ENCODE assay signal across 31 cellular contexts in the genomic region with DNA sequence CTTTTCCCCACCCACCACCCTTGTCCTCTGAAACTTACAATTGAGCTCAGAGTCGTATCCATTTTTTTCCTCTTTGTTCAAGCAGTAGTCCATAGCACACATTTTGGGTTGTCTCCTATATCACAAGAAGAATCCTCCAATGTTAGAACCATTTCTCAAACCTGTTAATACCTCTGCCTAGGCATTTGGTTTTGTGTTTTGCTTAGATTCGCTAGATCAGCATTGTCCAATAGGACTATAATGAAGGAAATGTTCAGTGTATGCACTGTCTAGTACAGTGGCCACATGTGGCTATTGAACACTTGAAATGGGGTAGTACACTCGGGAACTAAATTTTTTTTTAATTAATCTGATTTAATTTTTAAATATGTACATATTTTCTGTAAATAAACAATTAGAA.
"Had no signal": no experiment of that assay in that cellular context is flagged by ENCODE, and none has a peak within 500 bp of the region (broad histone marks: within the 10 kb centered on the region; RNA-seq: fewer than 3 reads in every experiment).

No MANE protein-coding gene starts in this region.

- H3K4me3 Mint-ChIP-seq: activated CD4-positive, alpha-beta memory T cell treated with anti-CD3 and anti-CD28 coated beads, Interleukin-2, amount 10 ng/mL, durations not matched to agents 7 days and 5 days; activated CD4-positive, alpha-beta T cell treated with anti-CD3 and anti-CD28 coated beads, Interleukin-2, amount 10 ng/mL, durations not matched to agents 7 days and 5 days; activated naive CD4-positive, alpha-beta T cell treated with anti-CD3 and anti-CD28 coated beads, Interleukin-2, amount 10 ng/mL, durations not matched to agents 7 days and 5 days; activated naive CD8-positive, alpha-beta T cell treated with anti-CD3 and anti-CD28 coated beads, Interleukin-2, amount 10 ng/mL, durations not matched to agents 7 days and 5 days; activated T-cell treated with anti-CD3 and anti-CD28 coated beads, Interleukin-2, amount 50 U/mL, for 24 hours; activated T-cell treated with anti-CD3 and anti-CD28 coated beads, Interleukin-2, amount 50 U/mL, for 72 hours; T-helper 17 cell; T-helper 2 cell treated with Interferon-gamma antibody and Interleukin-4, amounts not matched to agents 5 μg/mL and 100 μg/mL, for 36 hours had no signal

- H3K4me3 ChIP-seq: esophagus squamous epithelium, gastroesophageal sphincter, heart right ventricle, hepatocyte had no signal

- H3K9me3 Mint-ChIP-seq: activated CD4-positive, alpha-beta memory T cell treated with anti-CD3 and anti-CD28 coated beads, Interleukin-2, amount 10 ng/mL, durations not matched to agents 7 days and 5 days; activated CD4-positive, alpha-beta T cell treated with anti-CD3 and anti-CD28 coated beads, Interleukin-2, amount 10 ng/mL, durations not matched to agents 7 days and 5 days; activated naive CD4-positive, alpha-beta T cell treated with anti-CD3 and anti-CD28 coated beads, Interleukin-2, amount 10 ng/mL, durations not matched to agents 7 days and 5 days; activated naive CD4-positive, alpha-beta T cell treated with anti-CD3 and anti-CD28 coated beads, Interleukin-2, amount 50 U/mL, for 72 hours; activated T-cell treated with anti-CD3 and anti-CD28 coated beads, Interleukin-2, amount 50 U/mL, for 24 hours; activated T-cell treated with anti-CD3 and anti-CD28 coated beads, Interleukin-2, amount 50 U/mL, for 72 hours had no signal

- H3K4me2 ChIP-seq: hepatocyte had no signal

- H3K27ac Mint-ChIP-seq: activated CD4-positive, alpha-beta memory T cell treated with anti-CD3 and anti-CD28 coated beads, Interleukin-2, amount 10 ng/mL, durations not matched to agents 7 days and 5 days; activated CD4-positive, alpha-beta T cell treated with anti-CD3 and anti-CD28 coated beads, Interleukin-2, amount 10 ng/mL, durations not matched to agents 7 days and 5 days; activated naive CD4-positive, alpha-beta T cell treated with anti-CD3 and anti-CD28 coated beads, Interleukin-2, amount 10 ng/mL, durations not matched to agents 7 days and 5 days; activated naive CD4-positive, alpha-beta T cell treated with anti-CD3 and anti-CD28 coated beads, Interleukin-2, amount 50 U/mL, for 72 hours; activated naive CD8-positive, alpha-beta T cell treated with anti-CD3 and anti-CD28 coated beads, Interleukin-2, amount 10 ng/mL, durations not matched to agents 7 days and 5 days; activated T-cell treated with anti-CD3 and anti-CD28 coated beads, Interleukin-2, amount 50 U/mL, for 24 hours; activated T-cell treated with anti-CD3 and anti-CD28 coated beads, Interleukin-2, amount 50 U/mL, for 72 hours; T-helper 17 cell; T-helper 2 cell treated with Interferon-gamma antibody and Interleukin-4, amounts not matched to agents 5 μg/mL and 100 μg/mL, for 36 hours had no signal

- H3K27me3 Mint-ChIP-seq: activated CD4-positive, alpha-beta memory T cell treated with anti-CD3 and anti-CD28 coated beads, Interleukin-2, amount 10 ng/mL, durations not matched to agents 7 days and 5 days; activated CD4-positive, alpha-beta T cell treated with anti-CD3 and anti-CD28 coated beads, Interleukin-2, amount 10 ng/mL, durations not matched to agents 7 days and 5 days; activated naive CD4-positive, alpha-beta T cell treated with anti-CD3 and anti-CD28 coated beads, Interleukin-2, amount 10 ng/mL, durations not matched to agents 7 days and 5 days; activated naive CD8-positive, alpha-beta T cell treated with anti-CD3 and anti-CD28 coated beads, Interleukin-2, amount 10 ng/mL, durations not matched to agents 7 days and 5 days; activated T-cell treated with anti-CD3 and anti-CD28 coated beads, Interleukin-2, amount 50 U/mL, for 24 hours; T-helper 17 cell had no signal

- FAIRE-seq: astrocyte, colon, endometrium, endothelial cell of umbilical vein had no signal

- H3K4me1 ChIP-seq: esophagus squamous epithelium, gastroesophageal sphincter had no signal

- H3K27ac ChIP-seq: epithelial cell of prostate, esophagus squamous epithelium, gastroesophageal sphincter, heart right ventricle, hepatocyte had no signal

- H3K27me3 ChIP-seq: esophagus squamous epithelium, gastroesophageal sphincter, heart right ventricle, hepatocyte had no signal

- DNase-seq: activated CD4-positive, alpha-beta memory T cell treated with anti-CD3 and anti-CD28 coated beads, Interleukin-2, amount 10 ng/mL, durations not matched to agents 7 days and 5 days; activated CD4-positive, alpha-beta T cell treated with anti-CD3 and anti-CD28 coated beads for 1 hour; activated CD4-positive, alpha-beta T cell treated with anti-CD3 and anti-CD28 coated beads for 4 hours; activated CD4-positive, alpha-beta T cell treated with anti-CD3 and anti-CD28 coated beads, Interleukin-2, amount 10 ng/mL, durations not matched to agents 7 days and 5 days; activated CD4-positive, alpha-beta T cell treated with anti-CD3 and anti-CD28 coated beads, Interleukin-2, amount 50 U/mL, for 4 hours; activated CD8-positive, alpha-beta memory T cell treated with anti-CD3 and anti-CD28 coated beads, Interleukin-2, amount 50 U/mL, for 48 hours; activated gamma-delta T cell; activated naive CD4-positive, alpha-beta T cell; activated naive CD4-positive, alpha-beta T cell treated with anti-CD3 and anti-CD28 coated beads, Interleukin-2, amount 10 ng/mL, durations not matched to agents 7 days and 5 days; activated naive CD8-positive, alpha-beta T cell treated with anti-CD3 and anti-CD28 coated beads, Interleukin-2, amount 10 ng/mL, durations not matched to agents 7 days and 5 days; activated T-cell treated with anti-CD3 and anti-CD28 coated beads for 4 hours; activated T-cell treated with anti-CD3 and anti-CD28 coated beads, Interleukin-2, amount 50 U/mL, for 24 hours; activated T-cell treated with anti-CD3 and anti-CD28 coated beads, Interleukin-2, amount 50 U/mL, for 72 hours; caudate nucleus; cortex of kidney; dermis blood vessel endothelial cell; effector CD4-positive, alpha-beta T cell; esophagus squamous epithelium; foreskin melanocyte; heart right ventricle; T-helper 17 cell; T1000 had no signal

- H2AFZ ChIP-seq: hepatocyte had no signal

- H3K79me2 ChIP-seq: hepatocyte had no signal

- H3K9me3 ChIP-seq: esophagus squamous epithelium, gastroesophageal sphincter, heart right ventricle had no signal

- ATAC-seq: activated naive CD4-positive, alpha-beta T cell treated with anti-CD3 and anti-CD28 coated beads, Interleukin-2, amount 50 U/mL, for 72 hours; activated T-cell treated with anti-CD3 and anti-CD28 coated beads, Interleukin-2, amount 50 U/mL, for 72 hours; gastroesophageal sphincter; heart right ventricle; T-helper 17 cell had no signal
